ENCODE assay signal across 8 cellular contexts in genomic region chr19:58406818-58407657, GRCh38. TPM values are rescaled to one million over a fixed set of nuclear protein-coding genes. Genes with fewer than 3 reads are reported as not detected.
DNase-seq lines count a peak whose midpoint lies in the region; ATAC-seq lines count a peak whose summit lies in the region.

No MANE protein-coding gene starts in this region.

- no peaks in the 10 kb centered on the region for H3K9me3 Mint-ChIP-seq in stimulated activated naive CD8-positive, alpha-beta T cell treated with anti-CD3 and anti-CD28 coated beads, Interleukin-15, Interleukin-2, amounts not matched to agents 100 ng/mL and 50 ng/mL, for 24 hours
- H3K9me3 Mint-ChIP-seq in activated T-helper 17 cell treated with anti-CD3 and anti-CD28 coated beads, Interleukin-2, amount 50 U/mL, for 72 hours: no peaks in the 10 kb centered on the region

- no peak for ATAC-seq in stimulated activated naive CD8-positive, alpha-beta T cell treated with anti-CD3 and anti-CD28 coated beads, Interleukin-15, Interleukin-2, amounts not matched to agents 100 U/mL and 50 U/mL, for 24 hours
- ATAC-seq in activated T-helper 17 cell treated with anti-CD3 and anti-CD28 coated beads, Interleukin-2, amount 50 U/mL, for 72 hours (replicated peaks): no peak
- ATAC-seq in HG02981 (IDR thresholded peaks at IDR 0.05; ENCODE audit: unreplicated experiment) (no peak), GM18511 (IDR thresholded peaks at IDR 0.05; ENCODE audit: unreplicated experiment) (no peak)

- no peaks in the 10 kb centered on the region for H3K27me3 Mint-ChIP-seq in stimulated activated naive CD8-positive, alpha-beta T cell treated with anti-CD3 and anti-CD28 coated beads, Interleukin-15, Interleukin-2, amounts not matched to agents 100 ng/mL and 50 ng/mL, for 24 hours
- H3K27me3 Mint-ChIP-seq in activated T-helper 17 cell treated with anti-CD3 and anti-CD28 coated beads, Interleukin-2, amount 50 U/mL, for 72 hours: no peaks in the 10 kb centered on the region

- peak overlapping the region; percentile 91 for H3K27ac Mint-ChIP-seq in stimulated activated naive CD8-positive, alpha-beta T cell treated with anti-CD3 and anti-CD28 coated beads, Interleukin-15, Interleukin-2, amounts not matched to agents 100 ng/mL and 50 ng/mL, for 24 hours
- peak overlapping the region; percentile 93 for H3K27ac Mint-ChIP-seq in activated T-helper 17 cell treated with anti-CD3 and anti-CD28 coated beads, Interleukin-2, amount 50 U/mL, for 72 hours

- DNase-seq in stimulated activated naive CD8-positive, alpha-beta T cell treated with anti-CD3 and anti-CD28 coated beads, Interleukin-15, Interleukin-2, amounts not matched to agents 100 U/mL and 50 U/mL, for 24 hours: no peak
- DNase-seq in kidney tubule cell (ENCODE audit: low spot score) (peak; percentile 25), T-helper 9 cell (no peak), GM19240 (ENCODE audit: insufficient read length, low spot score) (no peak)

- H3K4me3 Mint-ChIP-seq in stimulated activated naive CD8-positive, alpha-beta T cell treated with anti-CD3 and anti-CD28 coated beads, Interleukin-15, Interleukin-2, amounts not matched to agents 100 ng/mL and 50 ng/mL, for 24 hours: peak overlapping the region; percentile 87
- H3K4me3 Mint-ChIP-seq in activated T-helper 17 cell treated with anti-CD3 and anti-CD28 coated beads, Interleukin-2, amount 50 U/mL, for 72 hours: peak overlapping the region; percentile 93

- H3K36me3 Mint-ChIP-seq in stimulated activated naive CD8-positive, alpha-beta T cell treated with anti-CD3 and anti-CD28 coated beads, Interleukin-15, Interleukin-2, amounts not matched to agents 100 ng/mL and 50 ng/mL, for 24 hours (ENCODE audit: low read depth): no peaks in the 10 kb centered on the region
- H3K36me3 Mint-ChIP-seq in activated T-helper 17 cell treated with anti-CD3 and anti-CD28 coated beads, Interleukin-2, amount 50 U/mL, for 72 hours (ENCODE audit: low read depth): peaks cover 5% of the 10 kb centered on the region

- peaks cover 39% of the 10 kb centered on the region for H3K4me1 Mint-ChIP-seq in stimulated activated naive CD8-positive, alpha-beta T cell treated with anti-CD3 and anti-CD28 coated beads, Interleukin-15, Interleukin-2, amounts not matched to agents 100 ng/mL and 50 ng/mL, for 24 hours (ENCODE audit: low read depth)
- H3K4me1 Mint-ChIP-seq in activated T-helper 17 cell treated with anti-CD3 and anti-CD28 coated beads, Interleukin-2, amount 50 U/mL, for 72 hours: peaks cover 30% of the 10 kb centered on the region

RNA-seq across cellular contexts. Expression of gene ZNF584, which starts 1.4 kb away (rescaled TPM):
- total RNA-seq in activated T-helper 17 cell treated with anti-CD3 and anti-CD28 coated beads, Interleukin-2, amount 50 U/mL, for 72 hours: 1 to 10 TPM; 9.0 to 9.8 TPM

RNA-seq across cellular contexts. Expression of gene RNF225, which starts 11.6 kb away (rescaled TPM):
- under 1 TPM in 1 of 2 donors, not detected in 1; 0.64 TPM for total RNA-seq in activated T-helper 17 cell treated with anti-CD3 and anti-CD28 coated beads, Interleukin-2, amount 50 U/mL, for 72 hours

RNA-seq across cellular contexts. Expression of gene RPS5, which starts 20.0 kb away (rescaled TPM):
- total RNA-seq in activated T-helper 17 cell treated with anti-CD3 and anti-CD28 coated beads, Interleukin-2, amount 50 U/mL, for 72 hours: 1,000 to 10,000 TPM; 1,376 to 1,435 TPM

RNA-seq across cellular contexts. Expression of gene ZNF837, which starts 26.2 kb away (rescaled TPM):
- total RNA-seq in activated T-helper 17 cell treated with anti-CD3 and anti-CD28 coated beads, Interleukin-2, amount 50 U/mL, for 72 hours: 1 to 10 TPM; 1.1 to 1.9 TPM

RNA-seq across cellular contexts. Expression of gene ZNF132, which starts 32.9 kb away (rescaled TPM):
- total RNA-seq in activated T-helper 17 cell treated with anti-CD3 and anti-CD28 coated beads, Interleukin-2, amount 50 U/mL, for 72 hours: 1 to 10 TPM; 2.1 to 3.8 TPM
